In the genomic region with DNA sequence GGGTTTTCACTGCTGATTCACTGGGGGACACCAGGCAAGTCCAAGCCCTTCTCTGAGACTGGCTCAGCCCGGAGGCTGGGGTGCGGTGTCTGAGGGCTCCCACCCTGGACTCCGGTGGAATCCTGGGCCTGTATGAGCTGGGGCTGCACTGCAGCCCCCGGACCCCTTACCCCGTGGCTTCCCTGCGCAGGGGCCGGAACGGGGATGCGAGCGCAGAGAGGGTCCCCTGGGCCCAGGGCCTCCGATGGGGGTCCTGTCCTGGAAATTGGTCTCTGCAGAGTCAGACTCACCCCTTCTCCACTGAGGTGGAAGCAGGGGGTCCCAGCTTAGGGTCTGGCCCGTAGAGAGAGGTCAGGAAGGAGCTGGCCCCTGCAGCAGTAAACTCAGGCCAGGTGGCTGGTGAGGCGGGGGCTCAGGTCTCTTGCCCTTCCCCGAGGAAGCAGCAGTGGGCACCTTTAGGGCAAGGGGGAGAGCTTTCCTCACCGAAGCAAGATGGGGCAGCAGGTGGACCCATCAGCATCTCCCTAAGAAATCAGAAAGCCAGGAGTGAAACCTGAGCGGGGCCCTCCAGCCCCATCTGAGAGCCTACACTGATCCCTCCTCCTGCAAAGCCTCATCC, we compare ENCODE assay signal across 8 cellular contexts. TPM values are rescaled to one million over a fixed set of nuclear protein-coding genes. Genes with fewer than 3 reads are reported as not detected.
DNase-seq lines count a peak whose midpoint lies in the region; ATAC-seq, FAIRE-seq and TF ChIP-seq lines count a peak whose summit lies in the region.

No MANE protein-coding gene starts in this region.

- H3K27ac ChIP-seq in astrocyte (ENCODE audit: low read depth, low read length), result no peak overlapping the region
- H3K27ac ChIP-seq in right lobe of liver, result peak overlapping the region; percentile 86 to 95 (median 89)
- peak overlapping the region; percentile 76 to 87 for H3K27ac ChIP-seq in tibial artery

- H3K36me3 Mint-ChIP-seq in activated naive CD4-positive, alpha-beta T cell treated with anti-CD3 and anti-CD28 coated beads for 36 hours (ENCODE audit: low read depth), result no peaks in the 10 kb centered on the region
- no peaks in the 10 kb centered on the region for H3K36me3 Mint-ChIP-seq in astrocyte (ENCODE audit: low read depth, unreplicated experiment)

- H3K9me3 ChIP-seq in astrocyte (ENCODE audit: insufficient read depth, low read depth, low read length), result no peaks in the 10 kb centered on the region
- H3K9me3 ChIP-seq in right lobe of liver, result no peaks in the 10 kb centered on the region
- no peaks in the 10 kb centered on the region for H3K9me3 ChIP-seq in tibial artery

- H3K27me3 Mint-ChIP-seq in activated naive CD4-positive, alpha-beta T cell treated with anti-CD3 and anti-CD28 coated beads for 36 hours (ENCODE audit: low read depth), result peaks cover 3% of the 10 kb centered on the region
- H3K27me3 Mint-ChIP-seq in astrocyte (ENCODE audit: low read depth, unreplicated experiment), result peaks cover 7% of the 10 kb centered on the region

- no peak for FAIRE-seq in astrocyte (lab: Jason Lieb, UNC)

- intact Hi-C loops in activated naive CD4-positive, alpha-beta T cell treated with anti-CD3 and anti-CD28 coated beads for 36 hours (cut with micrococcal nuclease), result loop anchor here (1.0 to 10.0 kb wide), 8 partner anchors 31 to 461 kb away; a partner anchor contains a TSS
- intact Hi-C loops in right lobe of liver (cut with DNase I) (loop anchor here in 1 of 2 donors (5.0 kb wide), 1 partner anchor 201 kb away; no protein-coding TSS in a partner anchor), tibial artery (cut with DNase I; ENCODE audit: low total_unique reads) (loop anchor here (2.0 kb wide), 1 partner anchor 201 kb away; no protein-coding TSS in a partner anchor)

- peaks cover 32% of the 10 kb centered on the region for H3K4me1 ChIP-seq in astrocyte (ENCODE audit: insufficient read depth, low read length)
- H3K4me1 ChIP-seq in right lobe of liver, result peaks cover 0 to 24% (median 11%) of the 10 kb centered on the region in 4 donors
- H3K4me1 ChIP-seq in tibial artery, result peaks cover 7 to 36% (median 28%) of the 10 kb centered on the region in 4 donors

- no peak for DNase-seq in activated naive CD4-positive, alpha-beta T cell treated with anti-CD3 and anti-CD28 coated beads for 36 hours
- no peak for DNase-seq in activated naive CD4-positive, alpha-beta T cell treated with anti-CD3 and anti-CD28 coated beads, Interleukin-2, amount 50 U/mL, for 16 hours
- DNase-seq in astrocyte (ENCODE audit: low read depth), result no peak
- DNase-seq in right lobe of liver, result no peak
- DNase-seq in tibial artery, result no peak
- DNase-seq in NCI-H1048 (lab: John Stamatoyannopoulos, UW), result no peak
- no peak for DNase-seq in SIG-M5 treated with dmso at 0.1 percent for 504 hours (lab: John Stamatoyannopoulos, UW; ENCODE audit: unreplicated experiment)
- no peak for DNase-seq in DMS79 treated with DMSO at 0.1 percent for 48 hours (lab: John Stamatoyannopoulos, UW)

- peak overlapping the region; percentile 94 for H3K4me2 ChIP-seq in astrocyte (ENCODE audit: low read length)

- H4K20me1 ChIP-seq in astrocyte (ENCODE audit: insufficient read depth, low read length), result peaks cover 33% of the 10 kb centered on the region

- peak overlapping the region; percentile 78 for H3K4me3 ChIP-seq in astrocyte (ENCODE audit: insufficient read depth, low read depth, low read length)
- H3K4me3 ChIP-seq in right lobe of liver, result peak overlapping the region; percentile 66 to 75 (median 72)
- H3K4me3 ChIP-seq in tibial artery, result peak overlapping the region; percentile 56 to 68

- peak overlapping the region; percentile 86 for H3K9ac ChIP-seq in astrocyte (ENCODE audit: low read length)

- H3K4me3 Mint-ChIP-seq in activated naive CD4-positive, alpha-beta T cell treated with anti-CD3 and anti-CD28 coated beads for 36 hours, result peak overlapping the region; percentile 60
- H3K4me3 Mint-ChIP-seq in astrocyte (ENCODE audit: unreplicated experiment), result peak overlapping the region; percentile 83

- H3K27me3 ChIP-seq in astrocyte (ENCODE audit: insufficient read depth, low read length) (no peaks in the 10 kb centered on the region), right lobe of liver (no peaks in the 10 kb centered on the region), tibial artery (peaks cover 0 to 18% of the 10 kb centered on the region in 2 donors)

- no peak overlapping the region for H3K27ac Mint-ChIP-seq in activated naive CD4-positive, alpha-beta T cell treated with anti-CD3 and anti-CD28 coated beads for 36 hours
- H3K27ac Mint-ChIP-seq in astrocyte (ENCODE audit: unreplicated experiment), result no peak overlapping the region

- no peak for TF ChIP-seq POLR2A in right lobe of liver (IDR thresholded peaks at IDR 0.05)

- H3K4me1 Mint-ChIP-seq in activated naive CD4-positive, alpha-beta T cell treated with anti-CD3 and anti-CD28 coated beads for 36 hours (ENCODE audit: low read depth), result peaks cover 2% of the 10 kb centered on the region
- H3K4me1 Mint-ChIP-seq in astrocyte (ENCODE audit: low read depth, unreplicated experiment), result peaks cover 7% of the 10 kb centered on the region

- peaks cover 36% of the 10 kb centered on the region for H3K79me2 ChIP-seq in astrocyte (ENCODE audit: insufficient read depth, low read length)

- TF ChIP-seq CTCF in astrocyte (IDR thresholded peaks at IDR 0.05; ENCODE audit: insufficient read depth, low read depth, low read length), result no peak
- TF ChIP-seq CTCF in right lobe of liver (IDR thresholded peaks at IDR 0.05), result no peak
- TF ChIP-seq CTCF in tibial artery (IDR thresholded peaks at IDR 0.05), result no peak

- H3K36me3 ChIP-seq in astrocyte (ENCODE audit: insufficient read depth, low read length) (no peaks in the 10 kb centered on the region), right lobe of liver (no peaks in the 10 kb centered on the region), tibial artery (no peaks in the 10 kb centered on the region)

- no peaks in the 10 kb centered on the region for H3K9me3 Mint-ChIP-seq in activated naive CD4-positive, alpha-beta T cell treated with anti-CD3 and anti-CD28 coated beads for 36 hours
- H3K9me3 Mint-ChIP-seq in astrocyte (ENCODE audit: unreplicated experiment), result no peaks in the 10 kb centered on the region

- CTCF ChIA-PET in activated naive CD4-positive, alpha-beta T cell treated with anti-CD3 and anti-CD28 coated beads for 36 hours (lab: Charles Lee), result interaction anchor here (0.6 to 5.0 kb wide), 28 partner anchors 9 to 514 kb away, joined by 3 to 84 read pairs (median 4); a partner anchor contains a TSS

- WGBS in right lobe of liver (ENCODE audit: insufficient coverage, low coverage, low lambda C conversion rate, missing lambda C conversion rate), result 27% methylated on average over 9 of the region's 16 CpGs

- ATAC-seq in right lobe of liver, result no peak

- no peak overlapping the region for H2AFZ ChIP-seq in astrocyte (ENCODE audit: low read depth, low read length)

RNA-seq across cellular contexts. Expression of a gene that starts 1.6 kb away (rescaled TPM):
- total RNA-seq in activated naive CD4-positive, alpha-beta T cell treated with anti-CD3 and anti-CD28 coated beads for 36 hours, result 1 to 10 TPM; 3.4 to 3.8 TPM
- total RNA-seq in astrocyte (36.5 and 41.6 TPM in 2 replicates), right lobe of liver (10 to 100 TPM; 30.1 to 44.3 (median 34.9) TPM)

RNA-seq across cellular contexts. Expression of a gene that starts 31.5 kb away (rescaled TPM):
- total RNA-seq in activated naive CD4-positive, alpha-beta T cell treated with anti-CD3 and anti-CD28 coated beads for 36 hours, result 1 to 10 TPM; 6.3 to 6.7 TPM
- total RNA-seq in astrocyte, result 20.2 and 21.7 TPM in 2 replicates
- total RNA-seq in right lobe of liver, result 1 to 10 TPM; 3.2 to 8.1 (median 5.9) TPM
